ENCODE assay signal across 17 cellular contexts in the genomic region with DNA sequence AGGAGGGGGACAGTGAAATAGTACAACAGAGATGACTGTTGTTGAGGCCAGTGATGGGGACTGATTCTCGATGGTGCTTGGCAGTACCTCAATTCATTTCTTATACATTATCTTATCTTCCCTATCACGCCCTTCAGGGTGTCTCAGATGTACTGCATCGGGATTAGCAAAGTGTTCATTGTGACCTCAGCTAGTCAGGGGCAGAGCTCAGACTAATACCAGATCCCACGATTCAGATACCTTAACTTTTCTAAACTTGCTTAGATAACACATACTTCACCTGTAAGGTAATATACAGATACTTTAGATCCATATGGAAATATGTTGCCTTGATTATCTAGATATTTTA.
"Had no signal": no experiment of that assay in that cellular context is flagged by ENCODE, and none has a peak within 500 bp of the region (broad histone marks: within the 10 kb centered on the region; RNA-seq: fewer than 3 reads in every experiment).

No MANE protein-coding gene starts in this region.

- H3K27ac ChIP-seq: heart left ventricle, neural progenitor cell, ovary, suprapubic skin, thyroid gland, upper lobe of left lung, uterus had no signal

- H3K9me3 ChIP-seq: heart left ventricle, ovary, suprapubic skin, thyroid gland, upper lobe of left lung, uterus had no signal

- FAIRE-seq: colon had no signal

- H3K4me1 ChIP-seq: heart left ventricle, upper lobe of left lung, uterus had no signal

- H2AFZ ChIP-seq: neural progenitor cell had no signal

- H3K27me3 ChIP-seq: heart left ventricle, neural progenitor cell, ovary, suprapubic skin, thyroid gland, upper lobe of left lung, uterus had no signal

- ATAC-seq: effector memory CD8-positive, alpha-beta T cell; heart left ventricle; natural killer cell; right cardiac atrium had no signal

- H3K4me1 Mint-ChIP-seq: natural killer cell had no signal

- H3K4me3 ChIP-seq: heart left ventricle, neural progenitor cell, ovary, smooth muscle cell, suprapubic skin, thyroid gland, upper lobe of left lung, uterus had no signal

- H3K4me3 Mint-ChIP-seq: dendritic cell treated with granulocyte-macrophage colony-stimulating factor and Interleukin-4, amounts not matched to agents 40 ng/mL and 50 ng/mL, for 4 days; effector memory CD8-positive, alpha-beta T cell; natural killer cell; neural progenitor cell had no signal

- H3K27ac Mint-ChIP-seq: dendritic cell treated with granulocyte-macrophage colony-stimulating factor and Interleukin-4, amounts not matched to agents 40 ng/mL and 50 ng/mL, for 4 days; effector memory CD8-positive, alpha-beta T cell; natural killer cell; neural progenitor cell had no signal

- H3K4me2 ChIP-seq: neural progenitor cell, smooth muscle cell had no signal

- H3K27me3 Mint-ChIP-seq: dendritic cell treated with granulocyte-macrophage colony-stimulating factor and Interleukin-4, amounts not matched to agents 40 ng/mL and 50 ng/mL, for 4 days; effector memory CD8-positive, alpha-beta T cell had no signal

- H3K9me3 Mint-ChIP-seq: neural progenitor cell had no signal

- H3K36me3 ChIP-seq: heart left ventricle, neural progenitor cell, ovary, suprapubic skin, thyroid gland, upper lobe of left lung, uterus had no signal

- H3K36me3 Mint-ChIP-seq: natural killer cell, neural progenitor cell had no signal

- DNase-seq: effector memory CD8-positive, alpha-beta T cell; heart left ventricle; hippocampal formation; natural killer cell; nucleus accumbens; ovary; right cardiac atrium; stimulated activated CD4-positive, alpha-beta T cell treated with anti-CD3 and anti-CD28 coated beads, Interleukin-2, amount 100 ng/mL, for 48 hours; stimulated activated naive CD4-positive, alpha-beta T cell treated with Interleukin-2 at 50 U/mL for 16 hours; thyroid gland; upper lobe of left lung; uterus had no signal

- H3K9ac ChIP-seq: neural progenitor cell had no signal
